Comparison of ENCODE assay signal across 1 cellular context in the genomic region with DNA sequence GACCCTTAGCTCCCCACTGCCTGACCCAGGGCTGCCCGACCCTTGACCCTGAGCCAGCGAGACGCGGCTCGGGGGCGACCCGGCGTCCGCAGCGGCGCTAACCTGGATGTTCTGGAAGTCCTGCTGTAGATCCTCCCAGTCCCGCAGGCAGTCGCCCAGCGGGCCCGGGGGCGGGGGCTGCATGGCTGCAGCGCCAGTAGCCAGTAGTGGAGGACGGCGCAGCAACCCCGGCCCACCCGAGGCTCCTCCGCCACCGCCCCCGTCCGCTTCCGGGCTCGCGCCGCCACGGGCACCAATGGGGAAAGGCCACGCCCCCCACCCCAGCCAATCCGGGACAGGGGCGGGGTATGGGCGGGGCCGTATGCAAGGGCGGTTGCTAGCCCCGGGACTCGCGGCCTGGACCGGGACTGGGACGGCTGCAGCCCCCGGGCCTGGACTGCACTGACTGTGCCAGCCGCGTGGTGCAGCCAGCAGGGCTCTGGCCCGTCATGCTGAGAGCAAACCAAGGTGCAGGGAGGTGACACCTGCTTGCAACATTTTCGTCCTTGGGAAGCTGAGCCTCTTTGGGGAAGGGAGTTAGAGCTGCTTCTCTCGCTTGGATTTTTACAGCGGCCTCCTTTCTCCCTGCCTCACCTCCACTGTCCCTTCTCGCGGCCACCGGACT.
TF ChIP-seq lines count a peak whose summit lies in the region.

A gene (minus strand): TSS at position 208 of the 664 bp plus-strand sequence. CDS start 25 bp downstream, at position 183.

TF ChIP-seq in GM23338, 12 proteins besides CTCF, POLR2A, EP300 and RAD21 (continued from another document):
- TF ChIP-seq, protein P1, sequence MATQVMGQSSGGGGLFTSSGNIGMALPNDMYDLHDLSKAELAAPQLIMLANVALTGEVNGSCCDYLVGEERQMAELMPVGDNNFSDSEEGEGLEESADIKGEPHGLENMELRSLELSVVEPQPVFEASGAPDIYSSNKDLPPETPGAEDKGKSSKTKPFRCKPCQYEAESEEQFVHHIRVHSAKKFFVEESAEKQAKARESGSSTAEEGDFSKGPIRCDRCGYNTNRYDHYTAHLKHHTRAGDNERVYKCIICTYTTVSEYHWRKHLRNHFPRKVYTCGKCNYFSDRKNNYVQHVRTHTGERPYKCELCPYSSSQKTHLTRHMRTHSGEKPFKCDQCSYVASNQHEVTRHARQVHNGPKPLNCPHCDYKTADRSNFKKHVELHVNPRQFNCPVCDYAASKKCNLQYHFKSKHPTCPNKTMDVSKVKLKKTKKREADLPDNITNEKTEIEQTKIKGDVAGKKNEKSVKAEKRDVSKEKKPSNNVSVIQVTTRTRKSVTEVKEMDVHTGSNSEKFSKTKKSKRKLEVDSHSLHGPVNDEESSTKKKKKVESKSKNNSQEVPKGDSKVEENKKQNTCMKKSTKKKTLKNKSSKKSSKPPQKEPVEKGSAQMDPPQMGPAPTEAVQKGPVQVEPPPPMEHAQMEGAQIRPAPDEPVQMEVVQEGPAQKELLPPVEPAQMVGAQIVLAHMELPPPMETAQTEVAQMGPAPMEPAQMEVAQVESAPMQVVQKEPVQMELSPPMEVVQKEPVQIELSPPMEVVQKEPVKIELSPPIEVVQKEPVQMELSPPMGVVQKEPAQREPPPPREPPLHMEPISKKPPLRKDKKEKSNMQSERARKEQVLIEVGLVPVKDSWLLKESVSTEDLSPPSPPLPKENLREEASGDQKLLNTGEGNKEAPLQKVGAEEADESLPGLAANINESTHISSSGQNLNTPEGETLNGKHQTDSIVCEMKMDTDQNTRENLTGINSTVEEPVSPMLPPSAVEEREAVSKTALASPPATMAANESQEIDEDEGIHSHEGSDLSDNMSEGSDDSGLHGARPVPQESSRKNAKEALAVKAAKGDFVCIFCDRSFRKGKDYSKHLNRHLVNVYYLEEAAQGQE (IDR thresholded peaks at IDR 0.05; ENCODE audit: unreplicated experiment): no peak
- TF ChIP-seq JUNB (IDR thresholded peaks at IDR 0.05; ENCODE audit: unreplicated experiment) (no peak), ZNF331 (CRISPR knock-in tag; IDR thresholded peaks at IDR 0.05; ENCODE audit: low read depth) (no peak), STAT1 (IDR thresholded peaks at IDR 0.05; ENCODE audit: unreplicated experiment) (no peak), NANOG (IDR thresholded peaks at IDR 0.05; ENCODE audit: borderline replicate concordance) (no peak)
- TF ChIP-seq, protein P2, sequence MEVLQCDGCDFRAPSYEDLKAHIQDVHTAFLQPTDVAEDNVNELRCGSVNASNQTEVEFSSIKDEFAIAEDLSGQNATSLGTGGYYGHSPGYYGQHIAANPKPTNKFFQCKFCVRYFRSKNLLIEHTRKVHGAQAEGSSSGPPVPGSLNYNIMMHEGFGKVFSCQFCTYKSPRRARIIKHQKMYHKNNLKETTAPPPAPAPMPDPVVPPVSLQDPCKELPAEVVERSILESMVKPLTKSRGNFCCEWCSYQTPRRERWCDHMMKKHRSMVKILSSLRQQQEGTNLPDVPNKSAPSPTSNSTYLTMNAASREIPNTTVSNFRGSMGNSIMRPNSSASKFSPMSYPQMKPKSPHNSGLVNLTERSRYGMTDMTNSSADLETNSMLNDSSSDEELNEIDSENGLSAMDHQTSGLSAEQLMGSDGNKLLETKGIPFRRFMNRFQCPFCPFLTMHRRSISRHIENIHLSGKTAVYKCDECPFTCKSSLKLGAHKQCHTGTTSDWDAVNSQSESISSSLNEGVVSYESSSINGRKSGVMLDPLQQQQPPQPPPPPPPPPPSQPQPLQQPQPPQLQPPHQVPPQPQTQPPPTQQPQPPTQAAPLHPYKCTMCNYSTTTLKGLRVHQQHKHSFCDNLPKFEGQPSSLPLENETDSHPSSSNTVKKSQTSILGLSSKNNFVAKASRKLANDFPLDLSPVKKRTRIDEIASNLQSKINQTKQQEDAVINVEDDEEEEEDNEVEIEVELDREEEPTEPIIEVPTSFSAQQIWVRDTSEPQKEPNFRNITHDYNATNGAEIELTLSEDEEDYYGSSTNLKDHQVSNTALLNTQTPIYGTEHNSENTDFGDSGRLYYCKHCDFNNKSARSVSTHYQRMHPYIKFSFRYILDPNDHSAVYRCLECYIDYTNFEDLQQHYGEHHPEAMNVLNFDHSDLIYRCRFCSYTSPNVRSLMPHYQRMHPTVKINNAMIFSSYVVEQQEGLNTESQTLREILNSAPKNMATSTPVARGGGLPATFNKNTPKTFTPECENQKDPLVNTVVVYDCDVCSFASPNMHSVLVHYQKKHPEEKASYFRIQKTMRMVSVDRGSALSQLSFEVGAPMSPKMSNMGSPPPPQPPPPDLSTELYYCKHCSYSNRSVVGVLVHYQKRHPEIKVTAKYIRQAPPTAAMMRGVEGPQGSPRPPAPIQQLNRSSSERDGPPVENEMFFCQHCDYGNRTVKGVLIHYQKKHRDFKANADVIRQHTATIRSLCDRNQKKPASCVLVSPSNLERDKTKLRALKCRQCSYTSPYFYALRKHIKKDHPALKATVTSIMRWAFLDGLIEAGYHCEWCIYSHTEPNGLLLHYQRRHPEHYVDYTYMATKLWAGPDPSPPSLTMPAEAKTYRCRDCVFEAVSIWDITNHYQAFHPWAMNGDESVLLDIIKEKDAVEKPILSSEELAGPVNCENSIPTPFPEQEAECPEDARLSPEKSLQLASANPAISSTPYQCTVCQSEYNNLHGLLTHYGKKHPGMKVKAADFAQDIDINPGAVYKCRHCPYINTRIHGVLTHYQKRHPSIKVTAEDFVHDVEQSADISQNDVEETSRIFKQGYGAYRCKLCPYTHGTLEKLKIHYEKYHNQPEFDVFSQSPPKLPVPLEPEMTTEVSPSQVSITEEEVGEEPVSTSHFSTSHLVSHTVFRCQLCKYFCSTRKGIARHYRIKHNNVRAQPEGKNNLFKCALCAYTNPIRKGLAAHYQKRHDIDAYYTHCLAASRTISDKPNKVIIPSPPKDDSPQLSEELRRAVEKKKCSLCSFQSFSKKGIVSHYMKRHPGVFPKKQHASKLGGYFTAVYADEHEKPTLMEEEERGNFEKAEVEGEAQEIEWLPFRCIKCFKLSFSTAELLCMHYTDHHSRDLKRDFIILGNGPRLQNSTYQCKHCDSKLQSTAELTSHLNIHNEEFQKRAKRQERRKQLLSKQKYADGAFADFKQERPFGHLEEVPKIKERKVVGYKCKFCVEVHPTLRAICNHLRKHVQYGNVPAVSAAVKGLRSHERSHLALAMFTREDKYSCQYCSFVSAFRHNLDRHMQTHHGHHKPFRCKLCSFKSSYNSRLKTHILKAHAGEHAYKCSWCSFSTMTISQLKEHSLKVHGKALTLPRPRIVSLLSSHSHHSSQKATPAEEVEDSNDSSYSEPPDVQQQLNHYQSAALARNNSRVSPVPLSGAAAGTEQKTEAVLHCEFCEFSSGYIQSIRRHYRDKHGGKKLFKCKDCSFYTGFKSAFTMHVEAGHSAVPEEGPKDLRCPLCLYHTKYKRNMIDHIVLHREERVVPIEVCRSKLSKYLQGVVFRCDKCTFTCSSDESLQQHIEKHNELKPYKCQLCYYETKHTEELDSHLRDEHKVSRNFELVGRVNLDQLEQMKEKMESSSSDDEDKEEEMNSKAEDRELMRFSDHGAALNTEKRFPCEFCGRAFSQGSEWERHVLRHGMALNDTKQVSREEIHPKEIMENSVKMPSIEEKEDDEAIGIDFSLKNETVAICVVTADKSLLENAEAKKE (CRISPR knock-in tag; IDR thresholded peaks at IDR 0.05): no peak
